ENCODE assay signal across 15 cellular contexts in genomic region chr10:48400129-48400849, GRCh38.
A peak's percentile ranks its signal among the peaks of the same experiment; 100 is the strongest.
DNase-seq lines count a peak whose midpoint lies in the region; ATAC-seq and TF ChIP-seq lines count a peak whose summit lies in the region.
"Had no signal": no experiment of that assay in that cellular context is flagged by ENCODE, and none has a peak within 500 bp of the region (broad histone marks: within the 10 kb centered on the region; RNA-seq: fewer than 3 reads in every experiment).

No MANE protein-coding gene starts in this region.

- H3K9ac ChIP-seq in SK-N-SH (no peak overlapping the region), fibroblast of lung (ENCODE audit: insufficient read depth, low read length) (no peak overlapping the region)

- no peak overlapping the region for H3K4me3 Mint-ChIP-seq in activated naive CD4-positive, alpha-beta T cell treated with anti-CD3 and anti-CD28 coated beads, Interleukin-2, amount 50 U/mL, for 24 hours
- no peak overlapping the region for H3K4me3 Mint-ChIP-seq in stimulated activated naive B cell treated with anti-CD40 and anti-IgM and Interleukin-4, amounts not matched to agents 10 μg/mL and 1 μg/mL and 100 μg/mL, for 72 hours

- 0 out of 2 replicates have a peak, but pooled peaks cover 7% of the 10 kb centered on the region for H4K20me1 ChIP-seq in SK-N-SH (ENCODE audit: insufficient read depth)
- no peaks in the 10 kb centered on the region for H4K20me1 ChIP-seq in fibroblast of lung (ENCODE audit: control insufficient read depth, extremely low read depth, insufficient read depth, low read length)

- H3K36me3 Mint-ChIP-seq in activated naive CD4-positive, alpha-beta T cell treated with anti-CD3 and anti-CD28 coated beads, Interleukin-2, amount 50 U/mL, for 24 hours, result peaks cover 3% of the 10 kb centered on the region
- H3K36me3 Mint-ChIP-seq in stimulated activated naive B cell treated with anti-CD40 and anti-IgM and Interleukin-4, amounts not matched to agents 10 μg/mL and 1 μg/mL and 100 μg/mL, for 72 hours, result peaks cover 4 to 5% of the 10 kb centered on the region in 2 donors

- H3K4me1 ChIP-seq in SK-N-SH (ENCODE audit: control insufficient read depth in 1 of 2, insufficient read depth in 2 of 2, low read depth in 1 of 2, low read length in 1 of 2) (peaks cover 9% of the 10 kb centered on the region in 2 experiments), fibroblast of lung (ENCODE audit: control insufficient read depth, extremely low read depth, insufficient read depth, low read length) (peaks cover 13% of the 10 kb centered on the region)

- H3K79me2 ChIP-seq in SK-N-SH (ENCODE audit: insufficient read depth) (peaks cover 76% of the 10 kb centered on the region), fibroblast of lung (ENCODE audit: control insufficient read depth, insufficient read depth, low read length) (peaks cover 7% of the 10 kb centered on the region)

- CTCF ChIA-PET in SK-N-SH (lab: Yijun Ruan, JAX), result no interaction called here

- H3K27ac Mint-ChIP-seq in activated naive CD4-positive, alpha-beta T cell treated with anti-CD3 and anti-CD28 coated beads, Interleukin-2, amount 50 U/mL, for 24 hours, result peak overlapping the region; percentile 30
- peak overlapping the region; percentile 42 for H3K27ac Mint-ChIP-seq in stimulated activated naive B cell treated with anti-CD40 and anti-IgM and Interleukin-4, amounts not matched to agents 10 μg/mL and 1 μg/mL and 100 μg/mL, for 72 hours

- no peak for TF ChIP-seq RAD21 in SK-N-SH (IDR thresholded peaks at IDR 0.05; ENCODE audit: low read length)

- H2AFZ ChIP-seq in SK-N-SH (ENCODE audit: low read depth) (no peak overlapping the region), fibroblast of lung (ENCODE audit: low read length) (no peak overlapping the region)

- H3K4me1 Mint-ChIP-seq in activated naive CD4-positive, alpha-beta T cell treated with anti-CD3 and anti-CD28 coated beads, Interleukin-2, amount 50 U/mL, for 24 hours, result peaks cover 34% of the 10 kb centered on the region
- peaks cover 13 to 24% of the 10 kb centered on the region in 2 donors for H3K4me1 Mint-ChIP-seq in stimulated activated naive B cell treated with anti-CD40 and anti-IgM and Interleukin-4, amounts not matched to agents 10 μg/mL and 1 μg/mL and 100 μg/mL, for 72 hours

- H3K27me3 ChIP-seq in SK-N-SH (ENCODE audit: insufficient read depth), result no peaks in the 10 kb centered on the region
- H3K27me3 ChIP-seq in fibroblast of lung (ENCODE audit: control insufficient read depth, insufficient read depth, low read length), result no peaks in the 10 kb centered on the region
- H3K27me3 ChIP-seq: adrenal gland, tibial artery had no signal

- DNase-seq in activated naive CD4-positive, alpha-beta T cell treated with anti-CD3 and anti-CD28 coated beads, Interleukin-2, amount 50 U/mL, for 16 hours, result no peak
- DNase-seq in SK-N-SH, result no peak
- peak in 1 of 2 donors; percentile 72 for DNase-seq in fibroblast of lung (ENCODE audit: low read depth in 2 of 2)
- no peak for DNase-seq in stimulated activated naive B cell treated with anti-CD40 and anti-IgM and Interleukin-4, amounts not matched to agents 10 μg/mL and 1 μg/mL and 100 μg/mL, for 72 hours
- DNase-seq in stimulated activated CD4-positive, alpha-beta T cell treated with anti-CD3 and anti-CD28 coated beads, Interleukin-1b, Interleukin-23, amount 100 ng/mL, for 48 hours, result no peak
- DNase-seq in COLO829 (ENCODE audit: low spot score), result no peak
- no peak for DNase-seq in NCI-H1417 (lab: John Stamatoyannopoulos, UW)
- DNase-seq: adrenal gland, DND-41, NCI-H146, NCI-H748 treated with DMSO at 0.1 percent for 48 hours, SIG-M5, tibial artery had no signal

- TF ChIP-seq EP300 in SK-N-SH (IDR thresholded peaks at IDR 0.05; ENCODE audit: borderline replicate concordance in 1 of 2, low read depth in 1 of 2, low read length in 1 of 2), result no peak

- H3K4me2 ChIP-seq in SK-N-SH (peak overlapping the region; percentile 17; the same call in 1 of the 2 replicates), fibroblast of lung (ENCODE audit: extremely low read depth, insufficient read depth, low read length) (peak overlapping the region; percentile 15)

- H3K36me3 ChIP-seq in SK-N-SH (replicated peaks in 1 of 2; ENCODE audit: control insufficient read depth in 1 of 2, insufficient read depth in 2 of 2, low read length in 1 of 2) (peaks cover 2 to 5% of the 10 kb centered on the region in 2 experiments), fibroblast of lung (ENCODE audit: control insufficient read depth, insufficient read depth, low read length) (no peaks in the 10 kb centered on the region)
- H3K36me3 ChIP-seq: adrenal gland, tibial artery had no signal

- no peaks in the 10 kb centered on the region for H3K9me3 ChIP-seq in SK-N-SH
- H3K9me3 ChIP-seq in fibroblast of lung (ENCODE audit: control insufficient read depth, insufficient read depth, low read depth, low read length), result no peaks in the 10 kb centered on the region
- H3K9me3 ChIP-seq: adrenal gland, tibial artery had no signal

- no peaks in the 10 kb centered on the region for H3K27me3 Mint-ChIP-seq in activated naive CD4-positive, alpha-beta T cell treated with anti-CD3 and anti-CD28 coated beads, Interleukin-2, amount 50 U/mL, for 24 hours
- no peaks in the 10 kb centered on the region for H3K27me3 Mint-ChIP-seq in stimulated activated naive B cell treated with anti-CD40 and anti-IgM and Interleukin-4, amounts not matched to agents 10 μg/mL and 1 μg/mL and 100 μg/mL, for 72 hours

- H3K27ac ChIP-seq in SK-N-SH (ENCODE audit: low read depth in 2 of 2, low read length in 1 of 2), result peak overlapping the region in 1 of 2 experiments; percentile 57; a peak in 2 of 4 replicates
- peak overlapping the region; percentile 16 for H3K27ac ChIP-seq in fibroblast of lung (ENCODE audit: insufficient read depth, low read length)
- H3K27ac ChIP-seq: 22Rv1, adrenal gland, tibial artery had no signal

- POLR2A ChIA-PET in SK-N-SH (lab: Yijun Ruan, JAX), result no interaction called here

- ATAC-seq in stimulated activated naive B cell treated with anti-CD40 and anti-IgM and Interleukin-4, amounts not matched to agents 10 μg/mL and 1 μg/mL and 100 μg/mL, for 72 hours (replicated peaks), result no peak

- H3K4me3 ChIP-seq in SK-N-SH (ENCODE audit: low read depth in 2 of 2, low read length in 1 of 2) (no peak overlapping the region), fibroblast of lung (replicated peaks in 1 of 4; ENCODE audit: control extremely low read depth in 1 of 4, insufficient read depth in 1 of 4, low read depth in 3 of 4, low read length in 4 of 4) (no peak overlapping the region)
- H3K4me3 ChIP-seq: adrenal gland, tibial artery had no signal

- H3K9me3 Mint-ChIP-seq in activated naive CD4-positive, alpha-beta T cell treated with anti-CD3 and anti-CD28 coated beads, Interleukin-2, amount 50 U/mL, for 24 hours, result no peaks in the 10 kb centered on the region
- H3K9me3 Mint-ChIP-seq in stimulated activated naive B cell treated with anti-CD40 and anti-IgM and Interleukin-4, amounts not matched to agents 10 μg/mL and 1 μg/mL and 100 μg/mL, for 72 hours, result no peaks in the 10 kb centered on the region

- H3K9me2 ChIP-seq in SK-N-SH, result no peaks in the 10 kb centered on the region

- WGBS in SK-N-SH (ENCODE audit: low lambda C conversion rate), result 73% methylated on average over 3 of the region's 3 CpGs

- no peak for TF ChIP-seq CTCF in SK-N-SH (IDR thresholded peaks at IDR 0.05)
- peak in 1 of 2 donors; percentile 2 for TF ChIP-seq CTCF in fibroblast of lung (conservative IDR thresholded peaks at IDR 0.05 in 1 of 2, IDR thresholded peaks at IDR 0.05 in 1 of 2; ENCODE audit: low read depth in 1 of 2, low read length in 2 of 2)

- peaks cover 5% of the 10 kb centered on the region for H3F3A ChIP-seq in SK-N-SH (replicated peaks; ENCODE audit: insufficient read depth)

TF ChIP-seq in SK-N-SH, 30 proteins besides CTCF, POLR2A, EP300 and RAD21:
- no peak for TF ChIP-seq NFIC (IDR thresholded peaks at IDR 0.05; ENCODE audit: borderline replicate concordance)
- no peak for TF ChIP-seq SMC3 (IDR thresholded peaks at IDR 0.05; ENCODE audit: low read depth, low read length)
- TF ChIP-seq FOSL2 (IDR thresholded peaks at IDR 0.05; ENCODE audit: borderline replicate concordance, low read depth), result no peak
- no peak for TF ChIP-seq POLR2AphosphoS5 (IDR thresholded peaks at IDR 0.05; ENCODE audit: low read depth, low read length)
- TF ChIP-seq PBX3 (IDR thresholded peaks at IDR 0.05), result peak; percentile 71
- TF ChIP-seq JUND (IDR thresholded peaks at IDR 0.05), result 0 out of 2 replicates have a peak, but pooled peaks have one; percentile 11
- TF ChIP-seq ELF1 (IDR thresholded peaks at IDR 0.05), result no peak
